ENCODE assay signal across 8 cellular contexts in genomic region chr19:47229674-47230121, GRCh38. TPM values are rescaled to one million over a fixed set of nuclear protein-coding genes. Genes with fewer than 3 reads are reported as not detected.
DNase-seq lines count a peak whose midpoint lies in the region; ATAC-seq and TF ChIP-seq lines count a peak whose summit lies in the region.

No MANE protein-coding gene starts in this region.

- 1 to 3% methylated on average over 11 of the region's 11 CpGs for WGBS in GM23248 (ENCODE audit: low coverage in 1 of 2, low lambda C conversion rate in 2 of 2, missing lambda C conversion rate in 2 of 2), 2 experiments

- H3K27ac ChIP-seq in 22Rv1 (peak overlapping the region; percentile 99), GM23248 (peak overlapping the region; percentile 92)

- H3K27me3 ChIP-seq in GM23248 (replicated peaks; ENCODE audit: insufficient read depth) = no peaks in the 10 kb centered on the region

- H3K4me2 ChIP-seq in GM23248 (ENCODE audit: unreplicated experiment) = peak overlapping the region; percentile 87

- H3K4me3 ChIP-seq in GM23248 = peak overlapping the region; percentile 83

- H2AFZ ChIP-seq in GM23248 = no peak overlapping the region

- peaks cover 21% of the 10 kb centered on the region; the same call in 1 of the 2 replicates for H3K4me1 ChIP-seq in GM23248 (ENCODE audit: insufficient read depth)

- peaks cover 41% of the 10 kb centered on the region for H3K79me2 ChIP-seq in GM23248 (ENCODE audit: insufficient read depth)

- no peaks in the 10 kb centered on the region for H3K9me2 ChIP-seq in GM23248 (ENCODE audit: insufficient read depth)

- H4K20me1 ChIP-seq in GM23248 (ENCODE audit: insufficient read depth) = no peaks in the 10 kb centered on the region

- H3K36me3 ChIP-seq in GM23248 (ENCODE audit: low read depth) = no peaks in the 10 kb centered on the region; the same call in 1 of the 2 replicates

- no peak for ATAC-seq in HG03378 (IDR thresholded peaks at IDR 0.05; ENCODE audit: unreplicated experiment)

- H3F3A ChIP-seq in GM23248 (ENCODE audit: insufficient read depth) = peaks cover 35% of the 10 kb centered on the region

- H3K9ac ChIP-seq in GM23248 = peak overlapping the region; percentile 85

- no peak for TF ChIP-seq CTCF in 22Rv1 (IDR thresholded peaks at IDR 0.05)

- DNase-seq in GM23248 (peak; percentile 57), amniotic epithelial cell (ENCODE audit: low read depth) (peak; percentile 35), kidney tubule cell (ENCODE audit: low spot score) (peak; percentile 41), NCI-H2029 (lab: John Stamatoyannopoulos, UW) (no peak), NCI-H1930 (lab: John Stamatoyannopoulos, UW) (no peak), 8988T (no peak)

- H3K9me3 ChIP-seq in GM23248 (ENCODE audit: low read depth) = no peaks in the 10 kb centered on the region

- in situ Hi-C loops in GM23248 (cut with MboI) = no loop called here

RNA-seq across cellular contexts. Expression of gene BBC3, which starts 1.3 kb away (rescaled TPM):
- total RNA-seq in GM23248 (2014; rRNA removed; shearing (Covaris generic)) = 11.9 and 14.6 TPM in 2 replicates
- polyA plus RNA-seq in GM23248 (2016; fragmentation: Nextera tagmentation; extraction: Ambion mirVana) = 6.2 and 6.3 TPM in 2 replicates

RNA-seq across cellular contexts. Expression of gene CCDC9, which starts 26.6 kb away (rescaled TPM):
- total RNA-seq in GM23248 (2014; rRNA removed; shearing (Covaris generic)) = 7.3 and 11.1 TPM in 2 replicates
- polyA plus RNA-seq in GM23248 (2016; fragmentation: Nextera tagmentation; extraction: Ambion mirVana) = 4.1 and 5.8 TPM in 2 replicates

RNA-seq across cellular contexts. Expression of gene INAFM1, which starts 45.0 kb away (rescaled TPM):
- total RNA-seq in GM23248 (2014; rRNA removed; shearing (Covaris generic)) = 2.9 and 5.2 TPM in 2 replicates
- 14.1 and 14.5 TPM in 2 replicates for polyA plus RNA-seq in GM23248 (2016; fragmentation: Nextera tagmentation; extraction: Ambion mirVana)

Comparison
In these comparisons a context has a peak if more than half of its experiments do, and no peak if none do; other contexts are left out.
1. DNase-seq: peak in GM23248 (single experiment), amniotic epithelial cell (single experiment) and kidney tubule cell (single experiment); none in NCI-H2029 (single experiment), NCI-H1930 (0 of 2) and 8988T (single experiment).